In the genomic region with DNA sequence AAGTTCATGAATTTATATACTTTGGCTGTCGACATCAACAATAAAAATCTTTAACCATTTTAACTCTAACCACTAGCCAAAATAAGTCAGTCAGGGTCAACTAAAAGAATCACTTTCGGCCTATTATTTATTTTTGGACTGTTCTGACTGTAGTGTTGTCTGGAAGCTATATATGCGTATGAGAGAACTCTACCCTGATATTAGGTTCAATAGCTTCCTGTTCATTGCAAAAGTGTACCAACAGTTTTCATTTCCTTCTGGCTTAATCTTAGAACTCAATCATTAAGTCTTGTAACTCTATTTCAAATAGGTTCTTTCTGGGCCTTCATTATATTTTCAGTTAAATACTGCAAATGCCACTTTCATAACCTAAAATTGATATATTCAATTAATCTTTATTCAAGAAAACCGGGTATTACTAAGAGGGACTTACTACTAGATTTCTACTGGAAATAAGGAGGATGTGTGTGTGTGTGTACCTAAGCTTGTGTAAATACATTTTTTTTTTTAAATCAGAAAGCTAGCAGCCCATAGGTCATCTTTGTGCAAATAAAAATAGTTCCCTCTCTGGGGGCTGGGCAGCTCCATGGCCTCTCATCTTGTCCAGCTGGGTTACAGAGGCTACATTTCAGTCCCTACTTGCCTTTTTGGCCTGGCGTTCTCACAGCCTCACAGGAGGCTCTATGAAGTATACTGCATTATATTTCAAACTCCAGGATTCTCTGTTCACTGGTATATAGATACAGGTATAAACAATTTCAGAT, we compare ENCODE assay signal across 18 cellular contexts. TPM values are rescaled to one million over a fixed set of nuclear protein-coding genes. Genes with fewer than 3 reads are reported as not detected.
A peak's percentile ranks its signal among the peaks of the same experiment; 100 is the strongest.
DNase-seq lines count a peak whose midpoint lies in the region; ATAC-seq and TF ChIP-seq lines count a peak whose summit lies in the region.
"Had no signal": no experiment of that assay in that cellular context is flagged by ENCODE, and none has a peak within 500 bp of the region (broad histone marks: within the 10 kb centered on the region; RNA-seq: fewer than 3 reads in every experiment).

No MANE protein-coding gene starts in this region.

- POLR2A ChIA-PET in Caco-2 (lab: Charles Lee), result interaction anchor here (0.6 kb wide), 1 partner anchor 9 kb away, joined by 3 read pairs; no protein-coding TSS in a partner anchor

- no peaks in the 10 kb centered on the region for H3K36me3 ChIP-seq in Caco-2 (ENCODE audit: control insufficient read depth, insufficient read depth, low read length)

- H3K36me3 Mint-ChIP-seq in Caco-2 (ENCODE audit: insufficient read depth, unreplicated experiment), result no peaks in the 10 kb centered on the region
- H3K36me3 Mint-ChIP-seq in T-helper 2 cell treated with Interferon-gamma antibody and Interleukin-4, amounts not matched to agents 5 μg/mL and 100 μg/mL, for 36 hours (ENCODE audit: low read depth), result no peaks in the 10 kb centered on the region
- H3K36me3 Mint-ChIP-seq: CD4-positive, CD25-positive, alpha-beta regulatory T cell had no signal

- CTCF ChIA-PET in Caco-2 (lab: Charles Lee), result no interaction called here

- no peaks in the 10 kb centered on the region for H3K9me3 ChIP-seq in Caco-2

- no TSS peak for BruUV-seq in Caco-2 (replicated peaks; lab: Mats Ljungman, UMichigan)

- intact Hi-C loops in Caco-2 (cut with micrococcal nuclease; ENCODE audit: unreplicated experiment), result loop anchor here (2.0 kb wide), 1 partner anchor 17 kb away; no protein-coding TSS in a partner anchor

- H3K9me3 Mint-ChIP-seq in Caco-2 (ENCODE audit: unreplicated experiment), result no peaks in the 10 kb centered on the region
- H3K9me3 Mint-ChIP-seq in T-helper 2 cell treated with Interferon-gamma antibody and Interleukin-4, amounts not matched to agents 5 μg/mL and 100 μg/mL, for 36 hours, result no peaks in the 10 kb centered on the region

- no peak overlapping the region for H3K27ac Mint-ChIP-seq in Caco-2 (ENCODE audit: unreplicated experiment)
- H3K27ac Mint-ChIP-seq in T-helper 2 cell treated with Interferon-gamma antibody and Interleukin-4, amounts not matched to agents 5 μg/mL and 100 μg/mL, for 36 hours, result no peak overlapping the region
- H3K27ac Mint-ChIP-seq: CD4-positive, CD25-positive, alpha-beta regulatory T cell had no signal

- ATAC-seq in SK-N-SH treated with all-trans-retinoic acid at 6 μM for 48 hours (no peak), HG02759 (IDR thresholded peaks at IDR 0.05; ENCODE audit: unreplicated experiment) (no peak)
- ATAC-seq: Right ventricle myocardium inferior had no signal

- H3K27me3 ChIP-seq in Caco-2 (replicated peaks; ENCODE audit: control insufficient read depth, insufficient read depth, low read length), result no peaks in the 10 kb centered on the region

- H3K27me3 Mint-ChIP-seq in Caco-2 (ENCODE audit: insufficient read depth, unreplicated experiment), result no peaks in the 10 kb centered on the region
- no peaks in the 10 kb centered on the region for H3K27me3 Mint-ChIP-seq in T-helper 2 cell treated with Interferon-gamma antibody and Interleukin-4, amounts not matched to agents 5 μg/mL and 100 μg/mL, for 36 hours (ENCODE audit: low read depth)
- H3K27me3 Mint-ChIP-seq: CD4-positive, CD25-positive, alpha-beta regulatory T cell had no signal

- TF ChIP-seq CTCF in Caco-2 (IDR thresholded peaks at IDR 0.05; ENCODE audit: insufficient read depth in 1 of 2, low read depth in 1 of 2, low read length in 1 of 2, severe bottlenecking in 1 of 2, unreplicated experiment in 1 of 2), result no peak
- no peak for TF ChIP-seq CTCF in LNCaP clone FGC (IDR thresholded peaks at IDR 0.05; ENCODE audit: control insufficient read depth, extremely low read depth, insufficient read depth)

- H3K4me1 Mint-ChIP-seq in Caco-2 (ENCODE audit: low read depth, unreplicated experiment), result peaks cover 12% of the 10 kb centered on the region
- no peaks in the 10 kb centered on the region for H3K4me1 Mint-ChIP-seq in T-helper 2 cell treated with Interferon-gamma antibody and Interleukin-4, amounts not matched to agents 5 μg/mL and 100 μg/mL, for 36 hours (ENCODE audit: low read depth)
- H3K4me1 Mint-ChIP-seq: CD4-positive, CD25-positive, alpha-beta regulatory T cell had no signal

- H3K4me1 ChIP-seq in Caco-2, result peaks cover 11% of the 10 kb centered on the region; the same call in 1 of the 2 replicates

- peak overlapping the region; percentile 46 for H3K27ac ChIP-seq in caudate nucleus (ENCODE audit: low read depth, low read length)
- H3K27ac ChIP-seq: KMS-11 had no signal

- DNase-seq in Caco-2 (peak; percentile 24 to 41), DMS53 (lab: John Stamatoyannopoulos, UW) (peak; percentile 90), LNCaP clone FGC (ENCODE audit: low read depth) (peak; percentile 23), caudate nucleus (lab: John Stamatoyannopoulos, UW) (no peak), NCI-H1105 treated with DMSO at 0.1 percent for 48 hours (lab: John Stamatoyannopoulos, UW) (no peak)
- no peak for DNase-seq in T-helper 2 cell treated with Interferon-gamma antibody and Interleukin-4, amounts not matched to agents 5 μg/mL and 100 μg/mL, for 36 hours (ENCODE audit: low spot score)
- DNase-seq: CD4-positive, CD25-positive, alpha-beta regulatory T cell; IMR-90; NCI-H1105; NCI-H1930; NCI-H774 had no signal

- H3K4me3 ChIP-seq in Caco-2 (ENCODE audit: low read depth, low read length), result no peak overlapping the region
- no peak overlapping the region for H3K4me3 ChIP-seq in LNCaP clone FGC (ENCODE audit: low read depth, low read length)

- H3K4me3 Mint-ChIP-seq in Caco-2 (ENCODE audit: unreplicated experiment), result no peak overlapping the region
- no peak overlapping the region for H3K4me3 Mint-ChIP-seq in T-helper 2 cell treated with Interferon-gamma antibody and Interleukin-4, amounts not matched to agents 5 μg/mL and 100 μg/mL, for 36 hours
- H3K4me3 Mint-ChIP-seq: CD4-positive, CD25-positive, alpha-beta regulatory T cell had no signal

TF ChIP-seq in SK-N-SH treated with all-trans-retinoic acid at 6 μM for 48 hours, 23 proteins besides CTCF, POLR2A, EP300 and RAD21 (continues in another document):
- no peak for TF ChIP-seq SNAI2 (CRISPR knock-in tag; IDR thresholded peaks at IDR 0.05)
- no peak for TF ChIP-seq PPARA (CRISPR knock-in tag; IDR thresholded peaks at IDR 0.05; ENCODE audit: borderline replicate concordance)
- TF ChIP-seq ZNF70 (CRISPR knock-in tag; IDR thresholded peaks at IDR 0.05), result no peak
- TF ChIP-seq ZFP30 (CRISPR knock-in tag; IDR thresholded peaks at IDR 0.05), result no peak
- TF ChIP-seq ARNTL (CRISPR knock-in tag; IDR thresholded peaks at IDR 0.05; ENCODE audit: borderline replicate concordance, low read depth), result no peak
- TF ChIP-seq PATZ1 (CRISPR knock-in tag; IDR thresholded peaks at IDR 0.05; ENCODE audit: borderline replicate concordance), result no peak
- TF ChIP-seq ISL1 (CRISPR knock-in tag; IDR thresholded peaks at IDR 0.05), result no peak
- TF ChIP-seq CSDC2 (CRISPR knock-in tag; IDR thresholded peaks at IDR 0.05), result no peak
- TF ChIP-seq TCF4 (CRISPR knock-in tag; IDR thresholded peaks at IDR 0.05; ENCODE audit: borderline replicate concordance), result no peak
- no peak for TF ChIP-seq ESRRG (CRISPR knock-in tag; IDR thresholded peaks at IDR 0.05)
- TF ChIP-seq GLIS3 (CRISPR knock-in tag; IDR thresholded peaks at IDR 0.05), result no peak
- no peak for TF ChIP-seq ZFP3 (CRISPR knock-in tag; IDR thresholded peaks at IDR 0.05)
- TF ChIP-seq, protein P1, sequence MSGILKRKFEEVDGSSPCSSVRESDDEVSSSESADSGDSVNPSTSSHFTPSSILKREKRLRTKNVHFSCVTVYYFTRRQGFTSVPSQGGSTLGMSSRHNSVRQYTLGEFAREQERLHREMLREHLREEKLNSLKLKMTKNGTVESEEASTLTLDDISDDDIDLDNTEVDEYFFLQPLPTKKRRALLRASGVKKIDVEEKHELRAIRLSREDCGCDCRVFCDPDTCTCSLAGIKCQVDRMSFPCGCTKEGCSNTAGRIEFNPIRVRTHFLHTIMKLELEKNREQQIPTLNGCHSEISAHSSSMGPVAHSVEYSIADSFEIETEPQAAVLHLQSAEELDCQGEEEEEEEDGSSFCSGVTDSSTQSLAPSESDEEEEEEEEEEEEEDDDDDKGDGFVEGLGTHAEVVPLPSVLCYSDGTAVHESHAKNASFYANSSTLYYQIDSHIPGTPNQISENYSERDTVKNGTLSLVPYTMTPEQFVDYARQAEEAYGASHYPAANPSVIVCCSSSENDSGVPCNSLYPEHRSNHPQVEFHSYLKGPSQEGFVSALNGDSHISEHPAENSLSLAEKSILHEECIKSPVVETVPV (CRISPR knock-in tag; IDR thresholded peaks at IDR 0.05), result no peak
- TF ChIP-seq POU6F1 (CRISPR knock-in tag; IDR thresholded peaks at IDR 0.05; ENCODE audit: borderline replicate concordance, low read depth), result no peak
- no peak for TF ChIP-seq RARB (CRISPR knock-in tag; IDR thresholded peaks at IDR 0.05)
- no peak for TF ChIP-seq ZNF8 (CRISPR knock-in tag; IDR thresholded peaks at IDR 0.05)
- no peak for TF ChIP-seq TOX (CRISPR knock-in tag; IDR thresholded peaks at IDR 0.05; ENCODE audit: borderline replicate concordance)

RNA-seq across cellular contexts. Expression of gene SERPINI2, which starts 5.8 kb away (rescaled TPM):
- total RNA-seq in Caco-2 (2022), result not detected in 2 replicates
- total RNA-seq: CD4-positive, CD25-positive, alpha-beta regulatory T cell; Daoy; IMR-90; NCI-H460; Right ventricle myocardium inferior; T-helper 2 cell treated with Interferon-gamma antibody and Interleukin-4, amounts not matched to agents 100 ng/mL and 5 ng/mL, for 36 hours had no signal

Comparison
In these comparisons a context has a peak if more than half of its experiments do, and no peak if none do; other contexts are left out.
1. DNase-seq: peak in Caco-2 (2 of 2), DMS53 (single experiment) and LNCaP clone FGC (single experiment); none in caudate nucleus (0 of 61), NCI-H1105 treated with DMSO at 0.1 percent for 48 hours (single experiment) and T-helper 2 cell treated with Interferon-gamma antibody and Interleukin-4, amounts not matched to agents 5 μg/mL and 100 μg/mL, for 36 hours (single experiment).